ENCODE assay signal across 1 cellular context in the genomic region with DNA sequence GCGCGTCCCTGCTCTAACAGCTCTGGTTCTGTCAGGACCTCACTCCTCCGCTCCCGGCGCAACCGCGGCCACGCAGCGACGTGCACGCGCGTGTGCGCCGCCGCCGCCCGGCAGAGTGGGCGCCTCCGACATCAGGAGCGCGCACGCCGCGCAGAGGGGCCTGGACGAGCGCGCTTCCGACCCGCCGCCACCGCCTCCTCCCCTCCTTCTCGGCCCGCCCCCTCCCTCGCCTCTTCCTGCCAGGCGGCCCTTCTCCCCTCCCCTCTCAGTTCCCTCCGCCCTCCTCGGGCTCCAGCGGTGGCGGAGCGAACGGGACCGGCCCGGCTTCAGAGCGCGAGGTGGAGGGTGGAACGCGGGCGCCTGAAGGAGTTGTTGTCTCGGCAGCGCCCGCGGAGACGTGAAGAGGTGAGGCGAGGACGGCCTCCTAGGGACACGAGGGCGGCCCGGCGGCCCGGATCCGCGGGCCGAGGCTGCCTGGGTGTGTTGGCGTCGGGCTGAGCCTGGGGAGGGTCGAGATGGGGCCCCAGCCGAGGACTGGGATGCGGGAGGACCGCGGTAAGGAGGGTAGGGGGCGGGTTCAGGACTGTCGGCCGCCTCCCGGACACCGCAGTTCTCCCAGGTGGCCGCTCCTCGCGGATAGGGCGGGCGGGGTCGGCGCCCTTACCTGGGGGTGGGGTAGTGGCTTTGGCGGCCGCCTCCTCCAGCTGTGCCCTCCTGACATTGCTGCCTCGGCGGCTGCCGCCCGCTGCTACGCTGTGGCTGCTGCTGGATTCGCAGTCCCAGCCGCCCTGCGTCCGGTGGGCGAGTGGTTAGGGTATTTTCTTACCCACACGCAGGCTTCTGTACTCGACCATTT.
TF ChIP-seq lines count a peak whose summit lies in the region.

Gene RABGAP1L, plus strand, starts transcription at position 268 of the 856 bp plus-strand sequence.

TF ChIP-seq in K562, 482 proteins besides CTCF, POLR2A, EP300 and RAD21 (continued from another document and continues in another):
- TF ChIP-seq, protein P1, sequence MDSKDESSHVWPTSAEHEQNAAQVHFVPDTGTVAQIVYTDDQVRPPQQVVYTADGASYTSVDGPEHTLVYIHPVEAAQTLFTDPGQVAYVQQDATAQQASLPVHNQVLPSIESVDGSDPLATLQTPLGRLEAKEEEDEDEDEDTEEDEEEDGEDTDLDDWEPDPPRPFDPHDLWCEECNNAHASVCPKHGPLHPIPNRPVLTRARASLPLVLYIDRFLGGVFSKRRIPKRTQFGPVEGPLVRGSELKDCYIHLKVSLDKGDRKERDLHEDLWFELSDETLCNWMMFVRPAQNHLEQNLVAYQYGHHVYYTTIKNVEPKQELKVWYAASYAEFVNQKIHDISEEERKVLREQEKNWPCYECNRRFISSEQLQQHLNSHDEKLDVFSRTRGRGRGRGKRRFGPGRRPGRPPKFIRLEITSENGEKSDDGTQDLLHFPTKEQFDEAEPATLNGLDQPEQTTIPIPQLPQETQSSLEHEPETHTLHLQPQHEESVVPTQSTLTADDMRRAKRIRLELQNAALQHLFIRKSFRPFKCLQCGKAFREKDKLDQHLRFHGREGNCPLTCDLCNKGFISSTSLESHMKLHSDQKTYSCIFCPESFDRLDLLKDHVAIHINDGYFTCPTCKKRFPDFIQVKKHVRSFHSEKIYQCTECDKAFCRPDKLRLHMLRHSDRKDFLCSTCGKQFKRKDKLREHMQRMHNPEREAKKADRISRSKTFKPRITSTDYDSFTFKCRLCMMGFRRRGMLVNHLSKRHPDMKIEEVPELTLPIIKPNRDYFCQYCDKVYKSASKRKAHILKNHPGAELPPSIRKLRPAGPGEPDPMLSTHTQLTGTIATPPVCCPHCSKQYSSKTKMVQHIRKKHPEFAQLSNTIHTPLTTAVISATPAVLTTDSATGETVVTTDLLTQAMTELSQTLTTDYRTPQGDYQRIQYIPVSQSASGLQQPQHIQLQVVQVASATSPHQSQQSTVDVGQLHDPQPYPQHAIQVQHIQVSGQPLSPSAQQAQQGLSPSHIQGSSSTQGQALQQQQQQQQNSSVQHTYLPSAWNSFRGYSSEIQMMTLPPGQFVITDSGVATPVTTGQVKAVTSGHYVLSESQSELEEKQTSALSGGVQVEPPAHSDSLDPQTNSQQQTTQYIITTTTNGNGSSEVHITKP (IDR thresholded peaks at IDR 0.05; ENCODE audit: partially characterized antibody), result peak; percentile 38
- TF ChIP-seq FIP1L1 (IDR thresholded peaks at IDR 0.05; ENCODE audit: low read depth, low read length, poor library complexity, severe bottlenecking), result peak; percentile 86
- no peak for TF ChIP-seq TGIF2 (CRISPR knock-in tag; IDR thresholded peaks at IDR 0.05)
- no peak for TF ChIP-seq SNAPC5 (CRISPR knock-in tag; IDR thresholded peaks at IDR 0.05)
- peak; percentile 82 for TF ChIP-seq EP400 (IDR thresholded peaks at IDR 0.05)
- peak; percentile 35 for TF ChIP-seq XRCC5 (IDR thresholded peaks at IDR 0.05; ENCODE audit: low read depth, low read length)
- TF ChIP-seq CTBP1 (IDR thresholded peaks at IDR 0.05; ENCODE audit: borderline replicate concordance), result peak; percentile 100
- no peak for TF ChIP-seq CBFA2T2 (conservative IDR thresholded peaks at IDR 0.05)
- TF ChIP-seq SRSF3 (IDR thresholded peaks at IDR 0.05; ENCODE audit: insufficient read depth, low read length), result 0 out of 2 replicates have a peak, but pooled peaks have one; percentile 33
- TF ChIP-seq MBD1 (CRISPR knock-in tag; IDR thresholded peaks at IDR 0.05), result no peak
- peak in 1 of 2 experiments; percentile 8; a peak in 1 of 4 replicates for TF ChIP-seq FOXA3 (CRISPR knock-in tag; conservative IDR thresholded peaks at IDR 0.05 in 1 of 2, IDR thresholded peaks at IDR 0.05 in 1 of 2)
- no peak; the same call in 1 of the 2 replicates for TF ChIP-seq MIER1 (IDR thresholded peaks at IDR 0.05; ENCODE audit: low read depth)
- TF ChIP-seq ZBTB1 (CRISPR knock-in tag; IDR thresholded peaks at IDR 0.05; ENCODE audit: borderline replicate concordance, low read depth), result peak; percentile 63
- TF ChIP-seq TOE1 (IDR thresholded peaks at IDR 0.05; ENCODE audit: borderline replicate concordance), result 0 out of 2 replicates have a peak, but pooled peaks have one; percentile 18
- 0 out of 2 replicates have a peak, but pooled peaks have one; percentile 13 for TF ChIP-seq TOE1 (CRISPR knock-in tag; IDR thresholded peaks at IDR 0.05; ENCODE audit: borderline replicate concordance, low read depth)
- TF ChIP-seq, protein P2, sequence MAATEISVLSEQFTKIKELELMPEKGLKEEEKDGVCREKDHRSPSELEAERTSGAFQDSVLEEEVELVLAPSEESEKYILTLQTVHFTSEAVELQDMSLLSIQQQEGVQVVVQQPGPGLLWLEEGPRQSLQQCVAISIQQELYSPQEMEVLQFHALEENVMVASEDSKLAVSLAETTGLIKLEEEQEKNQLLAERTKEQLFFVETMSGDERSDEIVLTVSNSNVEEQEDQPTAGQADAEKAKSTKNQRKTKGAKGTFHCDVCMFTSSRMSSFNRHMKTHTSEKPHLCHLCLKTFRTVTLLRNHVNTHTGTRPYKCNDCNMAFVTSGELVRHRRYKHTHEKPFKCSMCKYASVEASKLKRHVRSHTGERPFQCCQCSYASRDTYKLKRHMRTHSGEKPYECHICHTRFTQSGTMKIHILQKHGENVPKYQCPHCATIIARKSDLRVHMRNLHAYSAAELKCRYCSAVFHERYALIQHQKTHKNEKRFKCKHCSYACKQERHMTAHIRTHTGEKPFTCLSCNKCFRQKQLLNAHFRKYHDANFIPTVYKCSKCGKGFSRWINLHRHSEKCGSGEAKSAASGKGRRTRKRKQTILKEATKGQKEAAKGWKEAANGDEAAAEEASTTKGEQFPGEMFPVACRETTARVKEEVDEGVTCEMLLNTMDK (IDR thresholded peaks at IDR 0.05; ENCODE audit: borderline replicate concordance, insufficient read depth, low read depth, low read length, poor library complexity, severe bottlenecking), result no peak
- no peak for TF ChIP-seq ZNF3 (CRISPR knock-in tag; IDR thresholded peaks at IDR 0.05)
- TF ChIP-seq KAT7 (CRISPR knock-in tag; IDR thresholded peaks at IDR 0.05; ENCODE audit: borderline replicate concordance), result peak; percentile 100
- TF ChIP-seq GATAD2A (IDR thresholded peaks at IDR 0.05), result peak; percentile 15
- peak; percentile 88 for TF ChIP-seq TBP (optimal IDR thresholded peaks at IDR 0.05; ENCODE audit: low read depth, low read length)
- TF ChIP-seq MED1 (CRISPR knock-in tag; IDR thresholded peaks at IDR 0.05; ENCODE audit: borderline replicate concordance), result no peak
- TF ChIP-seq ZNF217 (CRISPR knock-in tag; IDR thresholded peaks at IDR 0.05), result no peak
- TF ChIP-seq ZNF431 (CRISPR knock-in tag; IDR thresholded peaks at IDR 0.05), result peak; percentile 82
- peak; percentile 72; the same call in 1 of the 2 replicates for TF ChIP-seq ZNF224 (CRISPR knock-in tag; IDR thresholded peaks at IDR 0.05)
- 0 out of 2 replicates have a peak, but pooled peaks have one; percentile 15 for TF ChIP-seq TEAD4 (IDR thresholded peaks at IDR 0.05; ENCODE audit: low read length)
- TF ChIP-seq TEAD4 (CRISPR knock-in tag; IDR thresholded peaks at IDR 0.05; ENCODE audit: borderline replicate concordance), result no peak
- TF ChIP-seq CLOCK (CRISPR knock-in tag; IDR thresholded peaks at IDR 0.05; ENCODE audit: borderline replicate concordance), result no peak
- TF ChIP-seq MBD2 (IDR thresholded peaks at IDR 0.05; ENCODE audit: borderline replicate concordance, low read depth), result peak; percentile 40; the same call in 1 of the 2 replicates
- TF ChIP-seq, protein P3, sequence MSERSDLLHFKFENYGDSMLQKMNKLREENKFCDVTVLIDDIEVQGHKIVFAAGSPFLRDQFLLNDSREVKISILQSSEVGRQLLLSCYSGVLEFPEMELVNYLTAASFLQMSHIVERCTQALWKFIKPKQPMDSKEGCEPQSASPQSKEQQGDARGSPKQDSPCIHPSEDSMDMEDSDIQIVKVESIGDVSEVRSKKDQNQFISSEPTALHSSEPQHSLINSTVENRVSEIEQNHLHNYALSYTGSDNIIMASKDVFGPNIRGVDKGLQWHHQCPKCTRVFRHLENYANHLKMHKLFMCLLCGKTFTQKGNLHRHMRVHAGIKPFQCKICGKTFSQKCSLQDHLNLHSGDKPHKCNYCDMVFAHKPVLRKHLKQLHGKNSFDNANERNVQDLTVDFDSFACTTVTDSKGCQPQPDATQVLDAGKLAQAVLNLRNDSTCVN (CRISPR knock-in tag; IDR thresholded peaks at IDR 0.05), result peak; percentile 79; the same call in 1 of the 2 replicates
- peak; percentile 41 for TF ChIP-seq TCF3 (CRISPR knock-in tag; IDR thresholded peaks at IDR 0.05)
- TF ChIP-seq, protein P4, sequence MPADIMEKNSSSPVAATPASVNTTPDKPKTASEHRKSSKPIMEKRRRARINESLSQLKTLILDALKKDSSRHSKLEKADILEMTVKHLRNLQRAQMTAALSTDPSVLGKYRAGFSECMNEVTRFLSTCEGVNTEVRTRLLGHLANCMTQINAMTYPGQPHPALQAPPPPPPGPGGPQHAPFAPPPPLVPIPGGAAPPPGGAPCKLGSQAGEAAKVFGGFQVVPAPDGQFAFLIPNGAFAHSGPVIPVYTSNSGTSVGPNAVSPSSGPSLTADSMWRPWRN (IDR thresholded peaks at IDR 0.05; ENCODE audit: low read depth), result no peak
- TF ChIP-seq JUN (IDR thresholded peaks at IDR 0.05; ENCODE audit: borderline replicate concordance, low read depth, low read length), result no peak
- peak; percentile 86; the same call in 1 of the 2 replicates for TF ChIP-seq JUN (CRISPR knock-in tag; IDR thresholded peaks at IDR 0.05; ENCODE audit: borderline replicate concordance)
- TF ChIP-seq, protein P5, sequence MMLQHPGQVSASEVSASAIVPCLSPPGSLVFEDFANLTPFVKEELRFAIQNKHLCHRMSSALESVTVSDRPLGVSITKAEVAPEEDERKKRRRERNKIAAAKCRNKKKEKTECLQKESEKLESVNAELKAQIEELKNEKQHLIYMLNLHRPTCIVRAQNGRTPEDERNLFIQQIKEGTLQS (IDR thresholded peaks at IDR 0.05), result no peak
- TF ChIP-seq, protein P5 (CRISPR knock-in tag; conservative IDR thresholded peaks at IDR 0.05), result no peak; the same call in 1 of the 2 replicates
- TF ChIP-seq ZNF668 (CRISPR knock-in tag; IDR thresholded peaks at IDR 0.05), result no peak
- TF ChIP-seq CREM (IDR thresholded peaks at IDR 0.05; ENCODE audit: low read depth), result peak; percentile 70
- no peak for TF ChIP-seq SMC3 (conservative IDR thresholded peaks at IDR 0.05; ENCODE audit: insufficient read depth, low read depth, low read length)
- no peak for TF ChIP-seq DIDO1 (tag; IDR thresholded peaks at IDR 0.05; ENCODE audit: low read depth)
- peak; percentile 8 for TF ChIP-seq ZFP36 (IDR thresholded peaks at IDR 0.05; ENCODE audit: low read depth, low read length, partially characterized antibody)
- peak; percentile 78; the same call in 1 of the 2 replicates for TF ChIP-seq LARP7 (IDR thresholded peaks at IDR 0.05)
- peak; percentile 97 for TF ChIP-seq RBFOX2 (IDR thresholded peaks at IDR 0.05; ENCODE audit: low read depth, low read length)
- TF ChIP-seq ZNF212 (CRISPR knock-in tag; IDR thresholded peaks at IDR 0.05), result no peak
- TF ChIP-seq ATF1 (CRISPR knock-in tag; IDR thresholded peaks at IDR 0.05), result no peak
- peak; percentile 69 for TF ChIP-seq ATF1 (tag; IDR thresholded peaks at IDR 0.05)
- peak; percentile 70 for TF ChIP-seq POLR2H (tag; IDR thresholded peaks at IDR 0.05; ENCODE audit: low read depth)
- TF ChIP-seq TCF15 (CRISPR knock-in tag; IDR thresholded peaks at IDR 0.05), result no peak
- peak; percentile 31; the same call in 1 of the 2 replicates for TF ChIP-seq KLF16 (IDR thresholded peaks at IDR 0.05)
- peak; percentile 59; the same call in 1 of the 2 replicates for TF ChIP-seq ELF2 (CRISPR knock-in tag; IDR thresholded peaks at IDR 0.05)
